Comparison of ENCODE assay signal across 12 cellular contexts in genomic region chr11:858993-859339, GRCh38.
"Had no signal": no experiment of that assay in that cellular context is flagged by ENCODE, and none has a peak within 500 bp of the region (broad histone marks: within the 10 kb centered on the region; RNA-seq: fewer than 3 reads in every experiment).

No MANE protein-coding gene starts in this region.

- H3K27ac ChIP-seq: KMS-11 had no signal

- ATAC-seq: activated CD8-positive, alpha-beta memory T cell treated with anti-CD3 and anti-CD28 coated beads, Interleukin-2, amount 10 ng/mL, durations not matched to agents 7 days and 5 days; activated CD8-positive, alpha-beta T cell treated with anti-CD3 and anti-CD28 coated beads, Interleukin-2, amount 10 ng/mL, durations not matched to agents 7 days and 5 days had no signal

- DNase-seq: activated CD4-positive, alpha-beta T cell treated with anti-CD3 and anti-CD28 coated beads for 48 hours; activated CD4-positive, alpha-beta T cell treated with anti-CD3 and anti-CD28 coated beads, Interleukin-2, amount 50 U/mL, for 4 hours; activated CD4-positive, CD25-positive, alpha-beta regulatory T cell treated with anti-CD3 and anti-CD28 coated beads, Interleukin-2, amount 50 U/mL, for 72 hours; activated CD8-positive, alpha-beta memory T cell treated with anti-CD3 and anti-CD28 coated beads, Interleukin-2, amount 10 ng/mL, durations not matched to agents 7 days and 5 days; activated CD8-positive, alpha-beta T cell treated with anti-CD3 and anti-CD28 coated beads, Interleukin-2, amount 10 ng/mL, durations not matched to agents 7 days and 5 days; activated effector memory CD4-positive, alpha-beta T cell treated with Interleukin-2 at 50 U/mL for 16 hours; activated naive CD4-positive, alpha-beta T cell; activated T-cell treated with anti-CD3 and anti-CD28 coated beads, Interleukin-2, amount 50 U/mL, for 24 hours; NCI-H1930; NCI-H524 treated with DMSO at 0.1 percent for 48 hours; SIG-M5 had no signal

- H3K9ac ChIP-seq: KMS-11 had no signal
